In genomic region chr1:40232444-40232843, GRCh38 we compare ENCODE assay signal across 9 cellular contexts. TPM values are rescaled to one million over a fixed set of nuclear protein-coding genes. Genes with fewer than 3 reads are reported as not detected.
DNase-seq lines count a peak whose midpoint lies in the region; ATAC-seq and TF ChIP-seq lines count a peak whose summit lies in the region.
"Had no signal": no experiment of that assay in that cellular context is flagged by ENCODE, and none has a peak within 500 bp of the region (broad histone marks: within the 10 kb centered on the region; RNA-seq: fewer than 3 reads in every experiment).

No MANE protein-coding gene starts in this region.

- no peak overlapping the region for H3K4me3 Mint-ChIP-seq in stimulated activated naive CD8-positive, alpha-beta T cell treated with anti-CD3 and anti-CD28 coated beads, Interleukin-15, amount 100 ng/mL, for 72 hours

- WGBS in esophagus muscularis mucosa = 86% methylated on average over 4 of the region's 4 CpGs

- no peaks in the 10 kb centered on the region for H3K4me1 ChIP-seq in esophagus muscularis mucosa

- H3K4me3 ChIP-seq in esophagus muscularis mucosa = no peak overlapping the region

- no peaks in the 10 kb centered on the region for H3K27me3 Mint-ChIP-seq in stimulated activated naive CD8-positive, alpha-beta T cell treated with anti-CD3 and anti-CD28 coated beads, Interleukin-15, amount 100 ng/mL, for 72 hours

- ATAC-seq in HG03442 (IDR thresholded peaks at IDR 0.05; ENCODE audit: unreplicated experiment) = peak; percentile 79
- peak; percentile 99 for ATAC-seq in stimulated activated naive CD8-positive, alpha-beta T cell treated with anti-CD3 and anti-CD28 coated beads, Interleukin-15, amount 100 ng/mL, for 72 hours

- peaks cover 37 to 92% (median 54%) of the 10 kb centered on the region in 4 donors for H3K36me3 ChIP-seq in esophagus muscularis mucosa

- peaks cover 28% of the 10 kb centered on the region for H3K4me1 Mint-ChIP-seq in stimulated activated naive CD8-positive, alpha-beta T cell treated with anti-CD3 and anti-CD28 coated beads, Interleukin-15, amount 100 ng/mL, for 72 hours

- no peak for TF ChIP-seq EP300 in esophagus muscularis mucosa (IDR thresholded peaks at IDR 0.05)

- no peaks in the 10 kb centered on the region for H3K9me3 Mint-ChIP-seq in stimulated activated naive CD8-positive, alpha-beta T cell treated with anti-CD3 and anti-CD28 coated beads, Interleukin-15, amount 100 ng/mL, for 72 hours

- intact Hi-C loops in esophagus muscularis mucosa (cut with DNase I) = no loop called here

- no peaks in the 10 kb centered on the region for H3K27me3 ChIP-seq in esophagus muscularis mucosa

- TF ChIP-seq CTCF in esophagus muscularis mucosa (IDR thresholded peaks at IDR 0.05) = no peak

- DNase-seq in activated T-cell treated with anti-CD3 and anti-CD28 coated beads for 1 hour (ENCODE audit: low read depth) (peak; percentile 27), activated T-cell treated with anti-CD3 and anti-CD28 coated beads for 24 hours (ENCODE audit: low read depth) (peak; percentile 44), Ammon's horn (ENCODE audit: low spot score) (no peak), esophagus muscularis mucosa (ENCODE audit: extremely low spot score) (no peak), NCI-H1417 (lab: John Stamatoyannopoulos, UW) (no peak)
- no peak for DNase-seq in activated T-cell treated with anti-CD3 and anti-CD28 coated beads, Interleukin-2, amount 50 U/mL, for 1 hour
- peak; percentile 63 to 74 for DNase-seq in stimulated activated naive CD8-positive, alpha-beta T cell treated with anti-CD3 and anti-CD28 coated beads, Interleukin-15, amount 100 ng/mL, for 72 hours

- no peaks in the 10 kb centered on the region for H3K9me3 ChIP-seq in esophagus muscularis mucosa

- no peak overlapping the region for H3K27ac Mint-ChIP-seq in stimulated activated naive CD8-positive, alpha-beta T cell treated with anti-CD3 and anti-CD28 coated beads, Interleukin-15, amount 100 ng/mL, for 72 hours

- TF ChIP-seq POLR2A in esophagus muscularis mucosa (IDR thresholded peaks at IDR 0.05; ENCODE audit: low read depth) = no peak

- H3K27ac ChIP-seq in esophagus muscularis mucosa (replicated peaks in 1 of 4) = no peak overlapping the region

RNA-seq across cellular contexts. Expression of gene TMCO2, which starts 15.3 kb away (rescaled TPM):
- not detected for total RNA-seq in esophagus muscularis mucosa
- total RNA-seq: SK-MEL-5 had no signal

RNA-seq across cellular contexts. Expression of gene ZMPSTE24, which starts 25.6 kb away (rescaled TPM):
- total RNA-seq in esophagus muscularis mucosa = 10 to 100 TPM; 37.4 to 49.8 (median 48.9) TPM

Comparison
In these comparisons a context has a peak if more than half of its experiments do, and no peak if none do; other contexts are left out.
1. DNase-seq: peak in activated T-cell treated with anti-CD3 and anti-CD28 coated beads for 1 hour (single experiment), activated T-cell treated with anti-CD3 and anti-CD28 coated beads for 24 hours (single experiment) and stimulated activated naive CD8-positive, alpha-beta T cell treated with anti-CD3 and anti-CD28 coated beads, Interleukin-15, amount 100 ng/mL, for 72 hours (2 of 2); none in activated T-cell treated with anti-CD3 and anti-CD28 coated beads, Interleukin-2, amount 50 U/mL, for 1 hour (single experiment), Ammon's horn (single experiment), esophagus muscularis mucosa (single experiment) and NCI-H1417 (0 of 3).